8 cellular contexts compared by ENCODE assay signal in genomic region chr2:61144697-61145268, GRCh38. TPM values are rescaled to one million over a fixed set of nuclear protein-coding genes. Genes with fewer than 3 reads are reported as not detected.
DNase-seq lines count a peak whose midpoint lies in the region; ATAC-seq and TF ChIP-seq lines count a peak whose summit lies in the region.

No MANE protein-coding gene starts in this region.

- H3F3A ChIP-seq in SU-DHL-6 (ENCODE audit: insufficient read depth): peaks cover 23% of the 10 kb centered on the region

- peak overlapping the region; percentile 71 for H2AFZ ChIP-seq in SU-DHL-6 (ENCODE audit: low read depth, low read length, severe bottlenecking)
- peak overlapping the region; percentile 85 for H2AFZ ChIP-seq in parathyroid adenoma

- H3K4me1 ChIP-seq in heart left ventricle (peaks cover 0 to 16% (median 5%) of the 10 kb centered on the region in 12 donors), parathyroid adenoma (no peaks in the 10 kb centered on the region), tibial nerve (peaks cover 0 to 14% (median 2%) of the 10 kb centered on the region in 4 donors)

- H3K9me3 ChIP-seq in KOPT-K1 (ENCODE audit: insufficient read depth, low read length, poor library complexity, severe bottlenecking): no peaks in the 10 kb centered on the region
- no peaks in the 10 kb centered on the region for H3K9me3 ChIP-seq in SU-DHL-6 (ENCODE audit: insufficient read depth, low read length)
- no peaks in the 10 kb centered on the region for H3K9me3 ChIP-seq in heart left ventricle
- H3K9me3 ChIP-seq in parathyroid adenoma (ENCODE audit: control insufficient read depth, low read length): no peaks in the 10 kb centered on the region
- H3K9me3 ChIP-seq in tibial nerve: no peaks in the 10 kb centered on the region

- intact Hi-C loops in heart left ventricle (cut with DNase I): loop anchor here in 3 of 10 donors (2.0 kb wide), 1 partner anchor 32 kb away; no protein-coding TSS in a partner anchor

- H3K27me3 ChIP-seq in SU-DHL-6 (ENCODE audit: low read length): no peaks in the 10 kb centered on the region
- H3K27me3 ChIP-seq in heart left ventricle: no peaks in the 10 kb centered on the region
- no peaks in the 10 kb centered on the region for H3K27me3 ChIP-seq in parathyroid adenoma (ENCODE audit: control insufficient read depth, insufficient read depth, low read length)
- H3K27me3 ChIP-seq in tibial nerve: no peaks in the 10 kb centered on the region

- WGBS in heart left ventricle, 4 donors: 2 to 6% (median 5%) methylated on average over 24 to 31 of the region's 31 CpGs
- WGBS in tibial nerve, 2 donors: 7% methylated on average over 29 to 30 of the region's 31 CpGs

- peak; percentile 94 for DNase-seq in DMS114 treated with DMSO at 0.1 percent for 48 hours (lab: John Stamatoyannopoulos, UW; ENCODE audit: unreplicated experiment)
- DNase-seq in amniotic epithelial cell (ENCODE audit: low read depth): peak; percentile 95
- DNase-seq in heart left ventricle: peak; percentile 96 to 98 (median 96)
- DNase-seq in tibial nerve (ENCODE audit: low spot score in 2 of 2): peak; percentile 90 to 93

- H3K27ac ChIP-seq in KOPT-K1 (ENCODE audit: low read depth, low read length, poor library complexity, severe bottlenecking) (peak overlapping the region; percentile 77), SU-DHL-6 (ENCODE audit: low read depth, low read length) (peak overlapping the region; percentile 72), heart left ventricle (peak overlapping the region; percentile 14 to 93 (median 83)), parathyroid adenoma (peak overlapping the region; percentile 55), tibial nerve (peak overlapping the region; percentile 71 to 95 (median 80))

- H3K36me3 ChIP-seq in KOPT-K1 (ENCODE audit: insufficient read depth, low read length) (peaks cover 7% of the 10 kb centered on the region; the same call in 1 of the 2 replicates), SU-DHL-6 (ENCODE audit: low read length) (no peaks in the 10 kb centered on the region), heart left ventricle (peaks cover 0 to 19% (median 15%) of the 10 kb centered on the region in 9 donors), parathyroid adenoma (ENCODE audit: control insufficient read depth, insufficient read depth, low read length) (no peaks in the 10 kb centered on the region), tibial nerve (peaks cover 0 to 16% (median 0%) of the 10 kb centered on the region in 3 donors)

- ATAC-seq in GM21619 (IDR thresholded peaks at IDR 0.05; ENCODE audit: unreplicated experiment) (peak; percentile 89), heart left ventricle (peak; percentile 98 to 99 (median 99))

- H3K4me3 ChIP-seq in SU-DHL-6 (ENCODE audit: insufficient read depth, low read length, poor library complexity, severe bottlenecking) (peak overlapping the region; percentile 98), heart left ventricle (peak overlapping the region; percentile 41 to 79 (median 65)), parathyroid adenoma (ENCODE audit: low read depth, low read length) (peak overlapping the region; percentile 80), tibial nerve (peak overlapping the region; percentile 41 to 60 (median 54))

- H4K20me1 ChIP-seq in SU-DHL-6 (ENCODE audit: low read depth, low read length): no peaks in the 10 kb centered on the region

- H3K9me2 ChIP-seq in SU-DHL-6 (replicated peaks; ENCODE audit: insufficient read depth, low read length): no peaks in the 10 kb centered on the region

- no peak for TF ChIP-seq CTCF in SU-DHL-6 (IDR thresholded peaks at IDR 0.05; ENCODE audit: insufficient read depth, low read length, poor library complexity, severe bottlenecking)
- peak in 1 of 12 donors; percentile 15 for TF ChIP-seq CTCF in heart left ventricle (IDR thresholded peaks at IDR 0.05)
- TF ChIP-seq CTCF in parathyroid adenoma (IDR thresholded peaks at IDR 0.05): peak; percentile 6
- TF ChIP-seq CTCF in tibial nerve (IDR thresholded peaks at IDR 0.05): peak in 1 of 5 experiments; percentile 23

- H3K9ac ChIP-seq in SU-DHL-6 (ENCODE audit: low read length) (peak overlapping the region; percentile 66), parathyroid adenoma (no peak overlapping the region)

- peak; percentile 93 to 95 for TF ChIP-seq EP300 in tibial nerve (IDR thresholded peaks at IDR 0.05)

- TF ChIP-seq POLR2A in heart left ventricle (IDR thresholded peaks at IDR 0.05) (peak in 1 of 2 donors; percentile 74), tibial nerve (IDR thresholded peaks at IDR 0.05) (peak in 1 of 2 donors; percentile 70)

- peaks cover 8% of the 10 kb centered on the region for H3K79me2 ChIP-seq in SU-DHL-6 (ENCODE audit: insufficient read depth, low read length)
- no peaks in the 10 kb centered on the region for H3K79me2 ChIP-seq in parathyroid adenoma

- peak overlapping the region; percentile 80 for H3K4me2 ChIP-seq in SU-DHL-6 (ENCODE audit: low read depth, low read length, poor library complexity, severe bottlenecking)
- peak overlapping the region; percentile 93 for H3K4me2 ChIP-seq in parathyroid adenoma (ENCODE audit: low read length)

RNA-seq across cellular contexts. Expression of gene C2orf74, which starts 17.2 kb away (rescaled TPM):
- 10 to 100 TPM; 12.3 to 38.4 (median 17.7) TPM for total RNA-seq in heart left ventricle
- polyA plus RNA-seq in heart left ventricle: 10 to 100 TPM; 16.6 to 51.8 TPM
- 10 to 100 TPM in 3 of 4 donors, 1 to 10 TPM in 1; 8.4 to 28.6 (median 21.2) TPM for total RNA-seq in tibial nerve

Comparison
In these comparisons a context has a peak if more than half of its experiments do, and no peak if none do; other contexts are left out.
1. Peak in every context shown above with its lines: DNase-seq, ATAC-seq, H3K4me3 ChIP-seq and H3K27ac ChIP-seq.